25 cellular contexts compared by ENCODE assay signal in genomic region chr2:219512524-219513216, GRCh38. TPM values are rescaled to one million over a fixed set of nuclear protein-coding genes. Genes with fewer than 3 reads are reported as not detected.
DNase-seq lines count a peak whose midpoint lies in the region; ATAC-seq and TF ChIP-seq lines count a peak whose summit lies in the region.
"Had no signal": no experiment of that assay in that cellular context is flagged by ENCODE, and none has a peak within 500 bp of the region (broad histone marks: within the 10 kb centered on the region; RNA-seq: fewer than 3 reads in every experiment).

No MANE protein-coding gene starts in this region.

- CTCF ChIA-PET in WTC11 (lab: Charles Lee) = interaction anchor here (0.6 to 41.3 kb wide), 8 partner anchors 8 to 126 kb away, joined by 3 to 2316 read pairs (median 6); partner anchors contain the start of gene GMPPA
- CTCF ChIA-PET in mammary epithelial cell (lab: Charles Lee; ENCODE audit: low non-redundant PET) = no interaction called here

- BruUV-seq in mammary epithelial cell (replicated peaks; lab: Mats Ljungman, UMichigan) = no TSS peak

- no peaks in the 10 kb centered on the region for H3K9me3 Mint-ChIP-seq in neural progenitor cell
- H3K9me3 Mint-ChIP-seq in WTC11 = no peaks in the 10 kb centered on the region
- H3K9me3 Mint-ChIP-seq: activated naive CD8-positive, alpha-beta T cell treated with anti-CD3 and anti-CD28 coated beads, Interleukin-2, amount 10 ng/mL, durations not matched to agents 7 days and 5 days; stimulated activated naive CD8-positive, alpha-beta T cell treated with anti-CD3 and anti-CD28 coated beads, Interleukin-15, Interleukin-2, amounts not matched to agents 100 ng/mL and 50 ng/mL, for 24 hours had no signal

- H3K9me3 ChIP-seq in BLaER1 treated with 17β-estradiol and CSF1 and Interleukin-3, amounts not matched to agents 10 nM and 100 nM (replicated peaks in 1 of 11) = no peaks in the 10 kb centered on the region
- H3K9me3 ChIP-seq in Karpas-422 (ENCODE audit: low read length) = no peaks in the 10 kb centered on the region
- no peaks in the 10 kb centered on the region for H3K9me3 ChIP-seq in neural progenitor cell (ENCODE audit: low read depth)
- no peaks in the 10 kb centered on the region for H3K9me3 ChIP-seq in mammary epithelial cell (replicated peaks; ENCODE audit: insufficient read depth, low read length)
- H3K9me3 ChIP-seq: right atrium auricular region had no signal

- H3K27ac Mint-ChIP-seq in neural progenitor cell (no peak overlapping the region), WTC11 (no peak overlapping the region)
- H3K27ac Mint-ChIP-seq: activated CD8-positive, alpha-beta T cell treated with anti-CD3 and anti-CD28 coated beads, Interleukin-2, amount 10 ng/mL, durations not matched to agents 7 days and 5 days; activated naive CD8-positive, alpha-beta T cell treated with anti-CD3 and anti-CD28 coated beads, Interleukin-2, amount 10 ng/mL, durations not matched to agents 7 days and 5 days; CD4-positive, CD25-positive, alpha-beta regulatory T cell; stimulated activated naive CD8-positive, alpha-beta T cell treated with anti-CD3 and anti-CD28 coated beads, Interleukin-15, Interleukin-2, amounts not matched to agents 100 ng/mL and 50 ng/mL, for 24 hours had no signal

- H3K36me3 ChIP-seq in BLaER1 treated with 17β-estradiol and CSF1 and Interleukin-3, amounts not matched to agents 10 nM and 100 nM = no peaks in the 10 kb centered on the region
- no peaks in the 10 kb centered on the region for H3K36me3 ChIP-seq in Karpas-422 (ENCODE audit: insufficient read depth, low read length)
- no peaks in the 10 kb centered on the region for H3K36me3 ChIP-seq in neural progenitor cell
- no peaks in the 10 kb centered on the region for H3K36me3 ChIP-seq in mammary epithelial cell (ENCODE audit: insufficient read depth, low read length)
- H3K36me3 ChIP-seq: right atrium auricular region had no signal

- H3K79me2 ChIP-seq in Karpas-422 (ENCODE audit: low read length) (no peaks in the 10 kb centered on the region), neural progenitor cell (ENCODE audit: low read depth) (no peaks in the 10 kb centered on the region), mammary epithelial cell (ENCODE audit: insufficient read depth, low read length) (no peaks in the 10 kb centered on the region)

- ATAC-seq in WTC11 = no peak
- ATAC-seq: activated CD8-positive, alpha-beta T cell treated with anti-CD3 and anti-CD28 coated beads, Interleukin-2, amount 10 ng/mL, durations not matched to agents 7 days and 5 days; Panc1 had no signal

- H3K36me3 Mint-ChIP-seq in neural progenitor cell (no peaks in the 10 kb centered on the region), WTC11 (no peaks in the 10 kb centered on the region)

- H2AFZ ChIP-seq in Karpas-422 (ENCODE audit: low read length) (no peak overlapping the region), neural progenitor cell (replicated peaks) (no peak overlapping the region), mammary epithelial cell (ENCODE audit: low read depth, low read length) (no peak overlapping the region)

- H4K20me1 ChIP-seq in BLaER1 treated with 17β-estradiol and CSF1 and Interleukin-3, amounts not matched to agents 10 nM and 100 nM = peaks cover 0 to 79% (median 19%) of the 10 kb centered on the region in 11 experiments; a peak in 16 of 22 replicates
- 0 out of 2 replicates have a peak, but pooled peaks cover 4% of the 10 kb centered on the region for H4K20me1 ChIP-seq in Karpas-422 (ENCODE audit: insufficient read depth, low read depth, low read length)
- no peaks in the 10 kb centered on the region for H4K20me1 ChIP-seq in neural progenitor cell (ENCODE audit: low read depth)
- H4K20me1 ChIP-seq in mammary epithelial cell (ENCODE audit: insufficient read depth, low read length) = no peaks in the 10 kb centered on the region

- H3K9ac ChIP-seq in BLaER1 treated with 17β-estradiol and CSF1 and Interleukin-3, amounts not matched to agents 10 nM and 100 nM = peak overlapping the region in 4 of 11 experiments; percentile 9 to 43 (median 37); a peak in 4 of 22 replicates
- H3K9ac ChIP-seq in Karpas-422 (ENCODE audit: low read length) = no peak overlapping the region
- no peak overlapping the region for H3K9ac ChIP-seq in neural progenitor cell
- no peak overlapping the region for H3K9ac ChIP-seq in mammary epithelial cell (ENCODE audit: insufficient read depth, low read length)

- peak overlapping the region in 2 of 10 experiments; percentile 22 to 38; a peak in 4 of 20 replicates for H3K4me3 ChIP-seq in BLaER1 treated with 17β-estradiol and CSF1 and Interleukin-3, amounts not matched to agents 10 nM and 100 nM
- H3K4me3 ChIP-seq in Karpas-422 (ENCODE audit: low read length) (no peak overlapping the region), neural progenitor cell (peak overlapping the region; percentile 12), mammary epithelial cell (replicated peaks in 1 of 3; ENCODE audit: insufficient read depth in 1 of 3, low read depth in 2 of 3, low read length in 3 of 3) (no peak overlapping the region)
- H3K4me3 ChIP-seq: dorsolateral prefrontal cortex, right atrium auricular region had no signal

- WGBS in mammary epithelial cell (ENCODE audit: low coverage, missing lambda C conversion rate) = 40% methylated on average over 16 of the region's 16 CpGs

- DNase-seq in Karpas-422 (no peak), ecto neural progenitor cell (ENCODE audit: low spot score) (peak; percentile 82), neural progenitor cell (ENCODE audit: low spot score) (peak; percentile 85), WTC11 (ENCODE audit: low spot score) (no peak), mammary epithelial cell (no peak), glomerular visceral epithelial cell (ENCODE audit: extremely low spot score) (no peak), NCI-H2081 treated with DMSO at 0.1 percent for 48 hours (lab: John Stamatoyannopoulos, UW) (no peak)
- DNase-seq: activated CD4-positive, alpha-beta T cell treated with anti-CD3 and anti-CD28 coated beads for 1 hour; activated CD8-positive, alpha-beta T cell treated with anti-CD3 and anti-CD28 coated beads, Interleukin-2, amount 10 ng/mL, durations not matched to agents 7 days and 5 days; activated effector memory CD4-positive, alpha-beta T cell treated with Interleukin-2 at 50 U/mL for 16 hours; activated naive CD8-positive, alpha-beta T cell treated with anti-CD3 and anti-CD28 coated beads, Interleukin-2, amount 10 ng/mL, durations not matched to agents 7 days and 5 days; activated T-cell treated with anti-CD3 and anti-CD28 coated beads for 4 hours; CD4-positive, CD25-positive, alpha-beta regulatory T cell; cerebellar nuclear complex; dorsolateral prefrontal cortex; mesenchymal stem cell; NCI-H1048; NCI-H2081; NCI-H446 treated with DMSO at 0.1 percent for 48 hours; NK-92 treated with Interleukin-12 subunit alpha and Interleukin-12 subunit beta, amount 100 ng/mL, for 24 hours; T-helper 1 cell had no signal

- in situ Hi-C loops in mammary epithelial cell (cut with MboI; ENCODE audit: low sequenced_read_pairs in 2 of 2) = no loop called here

- H3K4me1 Mint-ChIP-seq in neural progenitor cell = peaks cover 65% of the 10 kb centered on the region
- H3K4me1 Mint-ChIP-seq in WTC11 = peaks cover 51% of the 10 kb centered on the region

- peak overlapping the region; percentile 81 for H3K4me3 Mint-ChIP-seq in neural progenitor cell
- no peak overlapping the region for H3K4me3 Mint-ChIP-seq in WTC11
- H3K4me3 Mint-ChIP-seq: activated CD8-positive, alpha-beta T cell treated with anti-CD3 and anti-CD28 coated beads, Interleukin-2, amount 10 ng/mL, durations not matched to agents 7 days and 5 days; activated naive CD8-positive, alpha-beta T cell treated with anti-CD3 and anti-CD28 coated beads, Interleukin-2, amount 10 ng/mL, durations not matched to agents 7 days and 5 days; stimulated activated naive CD8-positive, alpha-beta T cell treated with anti-CD3 and anti-CD28 coated beads, Interleukin-15, Interleukin-2, amounts not matched to agents 100 ng/mL and 50 ng/mL, for 24 hours had no signal

- intact Hi-C loops in mammary epithelial cell (cut with micrococcal nuclease) = no loop called here

- POLR2A ChIA-PET in WTC11 (lab: Charles Lee) = interaction anchor here (1.0 to 2.9 kb wide), 2 partner anchors 14 to 21 kb away, joined by 5 to 8 read pairs; partner anchors contain the start of gene GMPPA

- H3F3A ChIP-seq in neural progenitor cell (ENCODE audit: low read depth) = peaks cover 35% of the 10 kb centered on the region

- dilution Hi-C loops in mammary epithelial cell (cut with HindIII; ENCODE audit: low sequenced_read_pairs) = loop anchor here (25.0 kb wide), 1 partner anchor 275 kb away; the partner anchor contains the start of genes ANKZF1, ATG9A, GLB1L and STK16

- H3K9me2 ChIP-seq in Karpas-422 (replicated peaks; ENCODE audit: insufficient read depth, low read length) = no peaks in the 10 kb centered on the region

- peak overlapping the region; percentile 54 to 96 (median 85); a peak in 21 of 22 replicates for H3K4me2 ChIP-seq in BLaER1 treated with 17β-estradiol and CSF1 and Interleukin-3, amounts not matched to agents 10 nM and 100 nM
- H3K4me2 ChIP-seq in Karpas-422 (ENCODE audit: low read depth, low read length, poor library complexity, severe bottlenecking) (peak overlapping the region; percentile 19), neural progenitor cell (peak overlapping the region; percentile 80), mammary epithelial cell (ENCODE audit: insufficient read depth, low read depth, low read length) (no peak overlapping the region)

- peaks cover 0 to 63% (median 20%) of the 10 kb centered on the region in 11 experiments; a peak in 13 of 22 replicates for H3K27me3 ChIP-seq in BLaER1 treated with 17β-estradiol and CSF1 and Interleukin-3, amounts not matched to agents 10 nM and 100 nM
- no peaks in the 10 kb centered on the region for H3K27me3 ChIP-seq in Karpas-422 (ENCODE audit: low read length)
- H3K27me3 ChIP-seq in neural progenitor cell = peaks cover 44% of the 10 kb centered on the region
- H3K27me3 ChIP-seq in mammary epithelial cell (ENCODE audit: insufficient read depth, low read length) = peaks cover 5% of the 10 kb centered on the region
- H3K27me3 ChIP-seq: right atrium auricular region had no signal

- H3K27me3 Mint-ChIP-seq in neural progenitor cell (ENCODE audit: insufficient read depth, low read depth) (peaks cover 38% of the 10 kb centered on the region), WTC11 (ENCODE audit: low read depth) (peaks cover 68% of the 10 kb centered on the region)

- H3K27ac ChIP-seq in BLaER1 treated with 17β-estradiol and CSF1 and Interleukin-3, amounts not matched to agents 10 nM and 100 nM = peak overlapping the region in 2 of 11 experiments; percentile 3 to 7; a peak in 1 of 22 replicates
- H3K27ac ChIP-seq in Karpas-422 (ENCODE audit: low read length) (no peak overlapping the region), neural progenitor cell (no peak overlapping the region), mammary epithelial cell (ENCODE audit: insufficient read depth, low read depth, low read length) (no peak overlapping the region)
- H3K27ac ChIP-seq: right atrium auricular region had no signal

- TF ChIP-seq CTCF in neural progenitor cell (IDR thresholded peaks at IDR 0.05) (no peak), WTC11 (IDR thresholded peaks at IDR 0.05) (no peak), mammary epithelial cell (conservative IDR thresholded peaks at IDR 0.05 in 1 of 2, IDR thresholded peaks at IDR 0.05 in 1 of 2; ENCODE audit: extremely low read depth in 1 of 2, insufficient read depth in 1 of 2, low read depth in 1 of 2, low read length in 2 of 2) (no peak)

- peaks cover 48 to 99% (median 92%) of the 10 kb centered on the region in 10 experiments for H3K4me1 ChIP-seq in BLaER1 treated with 17β-estradiol and CSF1 and Interleukin-3, amounts not matched to agents 10 nM and 100 nM
- peaks cover 29% of the 10 kb centered on the region for H3K4me1 ChIP-seq in Karpas-422 (ENCODE audit: low read length)
- peaks cover 65% of the 10 kb centered on the region for H3K4me1 ChIP-seq in neural progenitor cell
- no peaks in the 10 kb centered on the region for H3K4me1 ChIP-seq in mammary epithelial cell (ENCODE audit: insufficient read depth, low read length)

RNA-seq across cellular contexts. Expression of gene ASIC4, which starts 1.6 kb away (rescaled TPM):
- total RNA-seq in Karpas-422 (2014; rRNA removed; shearing (Covaris generic); ENCODE audit: low replicate concordance) = 0.32 TPM in 1 of 2 replicates, not detected in the other
- total RNA-seq in neural progenitor cell (ENCODE audit: low replicate concordance) = 0.26 and 2.4 TPM in 2 replicates
- 0.79 to 1.0 TPM (median 0.80 TPM) in 3 replicates for total RNA-seq in WTC11 (2021)
- under 1 TPM; 0.16 to 0.17 TPM for total RNA-seq in mammary epithelial cell
- polyA plus RNA-seq in mammary epithelial cell = 0.05 TPM
- polyA minus RNA-seq in mammary epithelial cell = not detected
- total RNA-seq: activated CD8-positive, alpha-beta T cell treated with anti-CD3 and anti-CD28 coated beads, Interleukin-2, amount 10 ng/mL, durations not matched to agents 7 days and 5 days; right atrium auricular region had no signal
- polyA plus RNA-seq: CD4-positive, CD25-positive, alpha-beta regulatory T cell had no signal

RNA-seq across cellular contexts. Expression of gene GMPPA, which starts 14.0 kb away (rescaled TPM):
- total RNA-seq in Karpas-422 (2014; rRNA removed; shearing (Covaris generic); ENCODE audit: low replicate concordance) = 10.5 and 17.1 TPM in 2 replicates
- total RNA-seq in neural progenitor cell (ENCODE audit: low replicate concordance) (23.8 and 49.3 TPM in 2 replicates), WTC11 (2021) (44.2 to 51.9 TPM (median 49.5 TPM) in 3 replicates), mammary epithelial cell (10 to 100 TPM; 37.8 to 50.1 TPM)
- polyA plus RNA-seq in mammary epithelial cell = 69.6 TPM
- 90.8 TPM for polyA minus RNA-seq in mammary epithelial cell

RNA-seq across cellular contexts. Expression of gene CHPF, which starts 30.9 kb away (rescaled TPM):
- total RNA-seq in Karpas-422 (2014; rRNA removed; shearing (Covaris generic); ENCODE audit: low replicate concordance) = 25.5 and 44.5 TPM in 2 replicates
- total RNA-seq in neural progenitor cell (ENCODE audit: low replicate concordance) (6.7 and 27.7 TPM in 2 replicates), WTC11 (2021) (84.3 to 97.0 TPM (median 84.8 TPM) in 3 replicates), mammary epithelial cell (100 to 1,000 TPM; 114 to 274 TPM)
- polyA plus RNA-seq in mammary epithelial cell = 101 TPM
- 18.2 TPM for polyA minus RNA-seq in mammary epithelial cell

RNA-seq across cellular contexts. Expression of gene TMEM198, which starts 31.2 kb away (rescaled TPM):
- 2.7 and 3.2 TPM in 2 replicates for total RNA-seq in Karpas-422 (2014; rRNA removed; shearing (Covaris generic); ENCODE audit: low replicate concordance)
- total RNA-seq in neural progenitor cell (ENCODE audit: low replicate concordance) = 0.79 and 2.3 TPM in 2 replicates
- 7.1 to 8.1 TPM (median 7.3 TPM) in 3 replicates for total RNA-seq in WTC11 (2021)
- 1 to 10 TPM; 1.3 to 5.2 TPM for total RNA-seq in mammary epithelial cell
- 2.0 TPM for polyA plus RNA-seq in mammary epithelial cell
- polyA minus RNA-seq in mammary epithelial cell = 0.26 TPM
- polyA plus RNA-seq: CD4-positive, CD25-positive, alpha-beta regulatory T cell had no signal

RNA-seq across cellular contexts. Expression of gene OBSL1, which starts 58.7 kb away (rescaled TPM):
- not detected in 2 replicates for total RNA-seq in Karpas-422 (2014; rRNA removed; shearing (Covaris generic); ENCODE audit: low replicate concordance)
- 31.0 and 111 TPM in 2 replicates for total RNA-seq in neural progenitor cell (ENCODE audit: low replicate concordance)
- total RNA-seq in WTC11 (2021) = 159 to 221 TPM (median 213 TPM) in 3 replicates
- total RNA-seq in mammary epithelial cell = 10 to 100 TPM; 32.6 to 52.8 TPM
- polyA plus RNA-seq in mammary epithelial cell = 30.8 TPM
- polyA minus RNA-seq in mammary epithelial cell = 39.7 TPM
- total RNA-seq: activated naive CD8-positive, alpha-beta T cell treated with anti-CD3 and anti-CD28 coated beads, Interleukin-2, amount 10 ng/mL, durations not matched to agents 7 days and 5 days had no signal
- polyA plus RNA-seq: CD4-positive, CD25-positive, alpha-beta regulatory T cell had no signal

Comparison
In these comparisons a context has a peak if more than half of its experiments do, and no peak if none do; other contexts are left out.
1. DNase-seq: peak in ecto neural progenitor cell (single experiment) and neural progenitor cell (single experiment); none in Karpas-422 (single experiment), WTC11 (single experiment), mammary epithelial cell (single experiment), glomerular visceral epithelial cell (single experiment) and NCI-H2081 treated with DMSO at 0.1 percent for 48 hours (single experiment).